ENCODE assay signal across 11 cellular contexts in genomic region chr6:54291738-54292137, GRCh38. TPM values are rescaled to one million over a fixed set of nuclear protein-coding genes. Genes with fewer than 3 reads are reported as not detected.
DNase-seq lines count a peak whose midpoint lies in the region; ATAC-seq and TF ChIP-seq lines count a peak whose summit lies in the region.
"Had no signal": no experiment of that assay in that cellular context is flagged by ENCODE, and none has a peak within 500 bp of the region (broad histone marks: within the 10 kb centered on the region; RNA-seq: fewer than 3 reads in every experiment).

No MANE protein-coding gene starts in this region.

- H3K9me3 Mint-ChIP-seq in HFFc6, result no peaks in the 10 kb centered on the region
- peaks cover 0 to 13% (median 3%) of the 10 kb centered on the region in 8 donors for H3K9me3 Mint-ChIP-seq in CD4-positive, alpha-beta memory T cell
- H3K9me3 Mint-ChIP-seq: nephron had no signal

- CTCF ChIA-PET in CD4-positive, alpha-beta memory T cell (lab: Charles Lee; ENCODE audit: partially characterized antibody), result no interaction called here

- peak overlapping the region; percentile 57; the same call in 1 of the 2 replicates for H3K4me3 Mint-ChIP-seq in HFFc6
- no peak overlapping the region for H3K4me3 Mint-ChIP-seq in CD4-positive, alpha-beta memory T cell
- H3K4me3 Mint-ChIP-seq: nephron had no signal

- ATAC-seq in GM18867 (IDR thresholded peaks at IDR 0.05; ENCODE audit: unreplicated experiment) (peak; percentile 94), esophagus mucosa (no peak)

- H3K27me3 ChIP-seq in HAP-1 (ENCODE audit: low read depth), result no peaks in the 10 kb centered on the region
- H3K27me3 ChIP-seq in CD4-positive, alpha-beta memory T cell (ENCODE audit: insufficient read depth, low read length), result no peaks in the 10 kb centered on the region
- H3K27me3 ChIP-seq: colonic mucosa had no signal

- DNase-seq in HFFc6 (peak; percentile 21), LHCN-M2 (ENCODE audit: low read depth) (peak; percentile 85), kidney tubule cell (ENCODE audit: low spot score) (peak; percentile 89), HAP-1 (ENCODE audit: low spot score in 2 of 2) (no peak), occipital lobe (lab: John Stamatoyannopoulos, UW) (no peak)
- DNase-seq in CD4-positive, alpha-beta memory T cell, result no peak
- DNase-seq: colonic mucosa had no signal

- in situ Hi-C loops in HAP-1 (cut with MboI; ENCODE audit: low sequenced_read_pairs), result no loop called here

- H3K36me3 ChIP-seq in HAP-1 (replicated peaks), result no peaks in the 10 kb centered on the region
- no peaks in the 10 kb centered on the region for H3K36me3 ChIP-seq in CD4-positive, alpha-beta memory T cell (ENCODE audit: insufficient read depth, low read length)
- H3K36me3 ChIP-seq: colonic mucosa had no signal

- H3K27ac Mint-ChIP-seq in HFFc6, result peak overlapping the region; percentile 85
- H3K27ac Mint-ChIP-seq in CD4-positive, alpha-beta memory T cell, result no peak overlapping the region
- H3K27ac Mint-ChIP-seq: nephron had no signal

- intact Hi-C loops in CD4-positive, alpha-beta memory T cell (cut with micrococcal nuclease), result no loop called here

- no peaks in the 10 kb centered on the region for H3K9me3 ChIP-seq in HAP-1
- no peaks in the 10 kb centered on the region for H3K9me3 ChIP-seq in CD4-positive, alpha-beta memory T cell (ENCODE audit: control insufficient read depth in 1 of 2, low read length in 2 of 2)
- H3K9me3 ChIP-seq: colonic mucosa had no signal

- POLR2A ChIA-PET in CD4-positive, alpha-beta memory T cell (lab: Charles Lee; ENCODE audit: partially characterized antibody), result no interaction called here

- 0 out of 2 replicates have a peak, but pooled peaks cover 6% of the 10 kb centered on the region for H3K36me3 Mint-ChIP-seq in HFFc6 (ENCODE audit: low read depth)
- no peaks in the 10 kb centered on the region for H3K36me3 Mint-ChIP-seq in CD4-positive, alpha-beta memory T cell

- H3K4me1 ChIP-seq in HAP-1, result no peaks in the 10 kb centered on the region
- no peaks in the 10 kb centered on the region for H3K4me1 ChIP-seq in CD4-positive, alpha-beta memory T cell (ENCODE audit: insufficient read depth, low read length)
- H3K4me1 ChIP-seq: colonic mucosa had no signal

- no peaks in the 10 kb centered on the region; the same call in 1 of the 2 replicates for H3K27me3 Mint-ChIP-seq in HFFc6 (ENCODE audit: insufficient read depth)
- no peaks in the 10 kb centered on the region for H3K27me3 Mint-ChIP-seq in CD4-positive, alpha-beta memory T cell

- no peak overlapping the region for H3K27ac ChIP-seq in CD4-positive, alpha-beta memory T cell (ENCODE audit: low read depth, low read length)
- H3K27ac ChIP-seq: colonic mucosa had no signal

- H3K4me3 ChIP-seq in HAP-1, result no peak overlapping the region
- H3K4me3 ChIP-seq in CD4-positive, alpha-beta memory T cell (ENCODE audit: low read length in 2 of 2), result no peak overlapping the region
- H3K4me3 ChIP-seq: colonic mucosa had no signal

- H3K4me1 Mint-ChIP-seq in HFFc6 (ENCODE audit: low read depth), result peaks cover 80% of the 10 kb centered on the region
- H3K4me1 Mint-ChIP-seq in CD4-positive, alpha-beta memory T cell, result no peaks in the 10 kb centered on the region

- TF ChIP-seq CTCF in HFFc6 (IDR thresholded peaks at IDR 0.05), result no peak

RNA-seq across cellular contexts. Expression of gene TINAG, which starts 16.5 kb away (rescaled TPM):
- not detected for total RNA-seq in HFFc6 (2021; fragmentation: NEBNext Ultra II Directional; extraction: Animal tissue kit (Norgen Biotek cat#: 25700))
- 0.13 and 0.29 TPM in 2 replicates for total RNA-seq in LHCN-M2 (2014; rRNA removed)
- not detected for polyA plus RNA-seq in LHCN-M2 (2012)
- total RNA-seq in esophagus mucosa, result not detected
- total RNA-seq in occipital lobe, result 0.16 TPM
- total RNA-seq in CD4-positive, alpha-beta memory T cell, result not detected
- not detected for polyA plus RNA-seq in CD4-positive, alpha-beta memory T cell
- total RNA-seq: H1 had no signal
- polyA plus RNA-seq: H1 had no signal

Comparison
In these comparisons a context has a peak if more than half of its experiments do, and no peak if none do; other contexts are left out.
1. DNase-seq: peak in HFFc6 (single experiment), LHCN-M2 (single experiment) and kidney tubule cell (single experiment); none in HAP-1 (0 of 2), occipital lobe (single experiment) and CD4-positive, alpha-beta memory T cell (0 of 5).